In genomic region chr17:27760069-27760885, GRCh38 we compare ENCODE assay signal across 9 cellular contexts. TPM values are rescaled to one million over a fixed set of nuclear protein-coding genes. Genes with fewer than 3 reads are reported as not detected.
DNase-seq lines count a peak whose midpoint lies in the region; ATAC-seq and TF ChIP-seq lines count a peak whose summit lies in the region.
"Had no signal": no experiment of that assay in that cellular context is flagged by ENCODE, and none has a peak within 500 bp of the region (broad histone marks: within the 10 kb centered on the region; RNA-seq: fewer than 3 reads in every experiment).

No MANE protein-coding gene starts in this region.

- H3K27ac Mint-ChIP-seq in central memory CD8-positive, alpha-beta T cell (ENCODE audit: low read depth): no peak overlapping the region

- peaks cover 2% of the 10 kb centered on the region for H3K27me3 Mint-ChIP-seq in central memory CD8-positive, alpha-beta T cell

- peaks cover 2% of the 10 kb centered on the region for H3K36me3 Mint-ChIP-seq in central memory CD8-positive, alpha-beta T cell (ENCODE audit: insufficient read depth)

- no peaks in the 10 kb centered on the region for H3K9me3 Mint-ChIP-seq in central memory CD8-positive, alpha-beta T cell

- H3K4me3 ChIP-seq in lower leg skin (ENCODE audit: low read depth, poor library complexity, severe bottlenecking): no peak overlapping the region
- H3K4me3 ChIP-seq: BLaER1 treated with 17β-estradiol and CSF1 and Interleukin-3, amounts not matched to agents 10 nM and 100 nM had no signal

- no peak for TF ChIP-seq CTCF in lower leg skin (IDR thresholded peaks at IDR 0.05)

- DNase-seq in NCI-H1436 (lab: John Stamatoyannopoulos, UW) (peak; percentile 36), NCI-H1436 treated with DMSO at 0.1 percent for 48 hours (lab: John Stamatoyannopoulos, UW) (no peak), NAMALWA (ENCODE audit: low spot score) (peak; percentile 74), lower leg skin (ENCODE audit: low spot score in 2 of 2) (peak; percentile 47 to 94)
- DNase-seq in activated CD4-positive, alpha-beta T cell treated with anti-CD3 and anti-CD28 coated beads for 24 hours (ENCODE audit: low read depth in 2 of 2): peak; percentile 65 to 66
- peak; percentile 39 to 71 for DNase-seq in central memory CD8-positive, alpha-beta T cell (ENCODE audit: low spot score in 2 of 2)
- peak; percentile 41 to 60 (median 56) for DNase-seq in stimulated activated CD4-positive, alpha-beta T cell treated with anti-CD3 and anti-CD28 coated beads, TNF-alpha, amount 100 ng/mL, for 48 hours (ENCODE audit: low read depth in 3 of 3)

- no peaks in the 10 kb centered on the region for H3K4me1 Mint-ChIP-seq in central memory CD8-positive, alpha-beta T cell

- WGBS in lower leg skin, 2 donors: 54 to 63% methylated on average over 23 to 28 of the region's 28 CpGs

- no peak for ATAC-seq in central memory CD8-positive, alpha-beta T cell (replicated peaks; ENCODE audit: extremely low read depth, poor library complexity, severe bottlenecking)
- ATAC-seq in HG02938 (IDR thresholded peaks at IDR 0.05; ENCODE audit: unreplicated experiment): no peak

- no peak overlapping the region for H3K4me3 Mint-ChIP-seq in central memory CD8-positive, alpha-beta T cell

- no peak for TF ChIP-seq POLR2A in lower leg skin (IDR thresholded peaks at IDR 0.05)

- intact Hi-C loops in lower leg skin (cut with DNase I; ENCODE audit: low total_unique reads): no loop called here

RNA-seq across cellular contexts. Expression of gene NOS2, which starts 40.1 kb away (rescaled TPM):
- total RNA-seq in lower leg skin: 1 to 10 TPM in 1 of 4 donors, under 1 TPM in 2, not detected in 1; 0.57 to 1.1 (median 0.59) TPM
